In genomic region chr4:171087089-171087488, GRCh38 we compare ENCODE assay signal across 30 cellular contexts.
DNase-seq lines count a peak whose midpoint lies in the region; ATAC-seq, FAIRE-seq and TF ChIP-seq lines count a peak whose summit lies in the region.
"Had no signal": no experiment of that assay in that cellular context is flagged by ENCODE, and none has a peak within 500 bp of the region (broad histone marks: within the 10 kb centered on the region; RNA-seq: fewer than 3 reads in every experiment).

No MANE protein-coding gene starts in this region.

- TF ChIP-seq EP300 in A549 (IDR thresholded peaks at IDR 0.05) = no peak

- TF ChIP-seq CTCF in A549 (IDR thresholded peaks at IDR 0.05) (no peak), HEK293 (tag by site-specific recombination; IDR thresholded peaks at IDR 0.05) (no peak)

- TF ChIP-seq RAD21 in A549 (conservative IDR thresholded peaks at IDR 0.05 in 1 of 2, IDR thresholded peaks at IDR 0.05 in 1 of 2) = no peak

- no peak for ATAC-seq in A549
- no peak for ATAC-seq in HG02678 (IDR thresholded peaks at IDR 0.05; ENCODE audit: unreplicated experiment)
- ATAC-seq: CD8-positive, alpha-beta T cell had no signal

- no peak overlapping the region for H3K27ac ChIP-seq in A549
- H3K27ac ChIP-seq in HEK293 (ENCODE audit: extremely low read depth, low read depth, low read length) = no peak overlapping the region
- H3K27ac ChIP-seq: 22Rv1; BLaER1; BLaER1 treated with 17β-estradiol and CSF1 and Interleukin-3, amounts not matched to agents 10 nM and 100 nM; C4-2B had no signal

- 28% methylated on average over 2 of the region's 2 CpGs for WGBS in A549 (ENCODE audit: missing lambda C conversion rate)

- no peak for DNase-seq in A549 (ENCODE audit: low read depth in 1 of 2, low spot score in 1 of 2)
- DNase-seq in HUDEP-2 (lab: John Stamatoyannopoulos, UW; ENCODE audit: unreplicated experiment in 76 of 76) = no peak
- DNase-seq: 8988T; ACHN; AML-193; BE2C; C1 segment of cervical spinal cord; Caco-2; Calu3; CD4-positive, alpha-beta memory T cell; CD4-positive, alpha-beta T cell; CD4-positive, CD25-positive, alpha-beta regulatory T cell; CD8-positive, alpha-beta memory T cell; CD8-positive, alpha-beta T cell; COR-L47; DMS 273 treated with DMSO at 0.1 percent for 48 hours; DMS153; DMS53; DMS79; DMS79 treated with DMSO at 0.1 percent for 48 hours; DND-41; EL had no signal

- CTCF ChIA-PET in A549 (lab: Yijun Ruan, JAX) (no interaction called here), HEK293 (lab: Yijun Ruan, JAX) (no interaction called here)

- no peak overlapping the region for H3K4me2 ChIP-seq in A549
- H3K4me2 ChIP-seq: BLaER1; BLaER1 treated with 17β-estradiol and CSF1 and Interleukin-3, amounts not matched to agents 10 nM and 100 nM had no signal

- POLR2A ChIA-PET in A549 (lab: Yijun Ruan, JAX) (no interaction called here), HEK293 (lab: Yijun Ruan, JAX) (no interaction called here)

- H3K36me3 ChIP-seq in HEK293 (ENCODE audit: control insufficient read depth in 2 of 2, insufficient read depth in 1 of 2, low read length in 2 of 2) = no peaks in the 10 kb centered on the region
- H3K36me3 ChIP-seq: BE2C; BLaER1; BLaER1 treated with 17β-estradiol and CSF1 and Interleukin-3, amounts not matched to agents 10 nM and 100 nM had no signal

- H3K4me3 ChIP-seq in A549 (no peak overlapping the region), HEK293 (ENCODE audit: low read depth, low read length) (no peak overlapping the region)
- H3K4me3 ChIP-seq: BLaER1; BLaER1 treated with 17β-estradiol and CSF1 and Interleukin-3, amounts not matched to agents 10 nM and 100 nM had no signal

- TF ChIP-seq POLR2A in A549 (IDR thresholded peaks at IDR 0.05; ENCODE audit: low read length) = no peak

- FAIRE-seq in A549 (lab: Jason Lieb, UNC) = no peak
- FAIRE-seq: A204.1, D721Med had no signal

- no peaks in the 10 kb centered on the region for H3K9me3 ChIP-seq in A549
- no peaks in the 10 kb centered on the region for H3K9me3 ChIP-seq in HEK293 (ENCODE audit: control insufficient read depth, insufficient read depth, low read depth, low read length)
- H3K9me3 ChIP-seq: BE2C had no signal

- H3K4me1 ChIP-seq in A549 (no peaks in the 10 kb centered on the region), HEK293 (ENCODE audit: control insufficient read depth, insufficient read depth, low read length) (no peaks in the 10 kb centered on the region)
- H3K4me1 ChIP-seq: BLaER1; BLaER1 treated with 17β-estradiol and CSF1 and Interleukin-3, amounts not matched to agents 10 nM and 100 nM; Caco-2 had no signal

TF ChIP-seq in A549, 52 proteins besides CTCF, POLR2A, EP300 and RAD21:
- TF ChIP-seq ZC3H11A (IDR thresholded peaks at IDR 0.05) (peak; percentile 40; the same call in 1 of the 2 replicates), MYC (IDR thresholded peaks at IDR 0.05; ENCODE audit: borderline replicate concordance, low read length) (no peak), ATOH8 (CRISPR knock-in tag; IDR thresholded peaks at IDR 0.05; ENCODE audit: low read depth) (no peak)

TF ChIP-seq in HEK293, 187 proteins besides CTCF, POLR2A, EP300 and RAD21:
- TF ChIP-seq ZNF426 (tag by site-specific recombination; IDR thresholded peaks at IDR 0.05) (peak; percentile 55), TCF7L2 (IDR thresholded peaks at IDR 0.05; ENCODE audit: borderline replicate concordance, low read depth, low read length) (no peak), SCRT1 (tag by site-specific recombination; IDR thresholded peaks at IDR 0.05; ENCODE audit: borderline replicate concordance) (no peak), ZNF366 (tag by site-specific recombination; conservative IDR thresholded peaks at IDR 0.05) (no peak), ZNF623 (tag by site-specific recombination; IDR thresholded peaks at IDR 0.05) (peak; percentile 36), ZNF558 (tag by site-specific recombination; IDR thresholded peaks at IDR 0.05) (no peak), GLI2 (tag by site-specific recombination; IDR thresholded peaks at IDR 0.05; ENCODE audit: borderline replicate concordance, low read depth) (no peak), ZNF394 (tag by site-specific recombination; IDR thresholded peaks at IDR 0.05; ENCODE audit: borderline replicate concordance) (peak; percentile 78; the same call in 1 of the 2 replicates), ZBTB11 (tag by site-specific recombination; conservative IDR thresholded peaks at IDR 0.05; ENCODE audit: low read depth) (peak; percentile 53), ZBTB8A (tag by site-specific recombination; IDR thresholded peaks at IDR 0.05) (no peak), ZNF555 (tag by site-specific recombination; conservative IDR thresholded peaks at IDR 0.05) (peak; percentile 51), ZNF560 (tag by site-specific recombination; IDR thresholded peaks at IDR 0.05; ENCODE audit: borderline replicate concordance) (0 out of 2 replicates have a peak, but pooled peaks have one; percentile 40), HIC1 (tag by site-specific recombination; IDR thresholded peaks at IDR 0.05) (no peak), ZNF266 (tag by site-specific recombination; IDR thresholded peaks at IDR 0.05; ENCODE audit: low read depth) (no peak), YY2 (tag by site-specific recombination; IDR thresholded peaks at IDR 0.05) (no peak), ZNF664 (tag by site-specific recombination; IDR thresholded peaks at IDR 0.05) (no peak), ZXDB (tag by site-specific recombination; IDR thresholded peaks at IDR 0.05) (0 out of 2 replicates have a peak, but pooled peaks have one; percentile 34), ZNF248 (tag by site-specific recombination; IDR thresholded peaks at IDR 0.05) (no peak), ZNF335 (tag by site-specific recombination; conservative IDR thresholded peaks at IDR 0.05) (no peak)
